In genomic region chr11:86805873-86806310, GRCh38 we compare ENCODE assay signal across 9 cellular contexts. TPM values are rescaled to one million over a fixed set of nuclear protein-coding genes. Genes with fewer than 3 reads are reported as not detected.
DNase-seq lines count a peak whose midpoint lies in the region; ATAC-seq and TF ChIP-seq lines count a peak whose summit lies in the region.
"Had no signal": no experiment of that assay in that cellular context is flagged by ENCODE, and none has a peak within 500 bp of the region (broad histone marks: within the 10 kb centered on the region; RNA-seq: fewer than 3 reads in every experiment).

No MANE protein-coding gene starts in this region.

- TF ChIP-seq CTCF in esophagus squamous epithelium (IDR thresholded peaks at IDR 0.05) (no peak), transverse colon (IDR thresholded peaks at IDR 0.05) (no peak)

- DNase-seq in AG08395 (ENCODE audit: low spot score) (peak; percentile 19), esophagus squamous epithelium (lab: John Stamatoyannopoulos, UW) (no peak), transverse colon (no peak), cerebellum (ENCODE audit: low spot score) (no peak), A172 (ENCODE audit: low spot score) (no peak)
- DNase-seq in activated CD8-positive, alpha-beta memory T cell treated with anti-CD3 and anti-CD28 coated beads, Interleukin-2, amount 50 U/mL, for 48 hours: no peak
- DNase-seq: activated B cell treated with CpG ODN at 0.5 μM for 24 hours had no signal

- no peaks in the 10 kb centered on the region for H3K36me3 ChIP-seq in esophagus squamous epithelium
- H3K36me3 ChIP-seq in transverse colon: no peaks in the 10 kb centered on the region

- no peak for TF ChIP-seq EP300 in transverse colon (IDR thresholded peaks at IDR 0.05; ENCODE audit: low read depth)

- TF ChIP-seq POLR2A in esophagus squamous epithelium (IDR thresholded peaks at IDR 0.05) (no peak), transverse colon (IDR thresholded peaks at IDR 0.05) (no peak)

- H3K4me3 ChIP-seq in esophagus squamous epithelium (no peak overlapping the region), transverse colon (no peak overlapping the region)

- peaks cover 0 to 9% (median 0%) of the 10 kb centered on the region in 4 donors for H3K27me3 ChIP-seq in esophagus squamous epithelium
- no peaks in the 10 kb centered on the region for H3K27me3 ChIP-seq in transverse colon

- in situ Hi-C loops in transverse colon (cut with MboI; ENCODE audit: low pct_ligation_motif_present in 1 of 4, low pct_unique_long_range_greater_than_20kb in 1 of 4, low sequenced_read_pairs in 3 of 4): loop anchor here in 1 of 4 donors (25.0 kb wide), 1 partner anchor 194 kb away; no protein-coding TSS in a partner anchor

- H3K4me1 ChIP-seq in esophagus squamous epithelium: peaks cover 11 to 39% (median 21%) of the 10 kb centered on the region in 3 donors
- peaks cover 0 to 32% (median 8%) of the 10 kb centered on the region in 4 donors for H3K4me1 ChIP-seq in transverse colon

- intact Hi-C loops in esophagus squamous epithelium (cut with DNase I): loop anchor here (10.0 kb wide), 1 partner anchor 131 kb away; the partner anchor contains the start of gene ME3
- intact Hi-C loops in transverse colon (cut with DNase I; ENCODE audit: low total_unique reads): loop anchor here (10.0 kb wide), 1 partner anchor 181 kb away; no protein-coding TSS in a partner anchor

- H3K9me3 ChIP-seq in esophagus squamous epithelium (no peaks in the 10 kb centered on the region), transverse colon (no peaks in the 10 kb centered on the region)

- peak; percentile 85 for ATAC-seq in GM19467 (IDR thresholded peaks at IDR 0.05; ENCODE audit: unreplicated experiment)
- peak; percentile 74 for ATAC-seq in HG03520 (IDR thresholded peaks at IDR 0.05; ENCODE audit: unreplicated experiment)

- peak overlapping the region in 3 of 4 donors; percentile 23 to 33 (median 23) for H3K27ac ChIP-seq in esophagus squamous epithelium
- peak overlapping the region; percentile 2 to 87 (median 35) for H3K27ac ChIP-seq in transverse colon

- WGBS in esophagus squamous epithelium, 2 donors: 7 to 40% methylated on average over 2 of the region's 2 CpGs
- WGBS in transverse colon (ENCODE audit: low coverage in 1 of 2), 2 donors: 23 to 65% methylated on average over 2 of the region's 2 CpGs

RNA-seq across cellular contexts. Expression of gene PRSS23, which starts 5.5 kb away (rescaled TPM):
- 10 to 100 TPM in 2 of 4 donors, 1 to 10 TPM in 2; 2.9 to 20.6 (median 9.4) TPM for total RNA-seq in esophagus squamous epithelium
- 100 to 1,000 TPM in 1 of 4 donors, 10 to 100 TPM in 3; 48.8 to 220 (median 49.7) TPM for total RNA-seq in transverse colon
- 7.3 TPM for total RNA-seq in cerebellum
- 184 and 229 TPM in 2 replicates for total RNA-seq in A172 (2014; rRNA removed; shearing (Covaris generic))
- total RNA-seq: activated B cell treated with CpG ODN at 0.5 μM for 24 hours had no signal
